ENCODE assay signal across 16 cellular contexts in the genomic region with DNA sequence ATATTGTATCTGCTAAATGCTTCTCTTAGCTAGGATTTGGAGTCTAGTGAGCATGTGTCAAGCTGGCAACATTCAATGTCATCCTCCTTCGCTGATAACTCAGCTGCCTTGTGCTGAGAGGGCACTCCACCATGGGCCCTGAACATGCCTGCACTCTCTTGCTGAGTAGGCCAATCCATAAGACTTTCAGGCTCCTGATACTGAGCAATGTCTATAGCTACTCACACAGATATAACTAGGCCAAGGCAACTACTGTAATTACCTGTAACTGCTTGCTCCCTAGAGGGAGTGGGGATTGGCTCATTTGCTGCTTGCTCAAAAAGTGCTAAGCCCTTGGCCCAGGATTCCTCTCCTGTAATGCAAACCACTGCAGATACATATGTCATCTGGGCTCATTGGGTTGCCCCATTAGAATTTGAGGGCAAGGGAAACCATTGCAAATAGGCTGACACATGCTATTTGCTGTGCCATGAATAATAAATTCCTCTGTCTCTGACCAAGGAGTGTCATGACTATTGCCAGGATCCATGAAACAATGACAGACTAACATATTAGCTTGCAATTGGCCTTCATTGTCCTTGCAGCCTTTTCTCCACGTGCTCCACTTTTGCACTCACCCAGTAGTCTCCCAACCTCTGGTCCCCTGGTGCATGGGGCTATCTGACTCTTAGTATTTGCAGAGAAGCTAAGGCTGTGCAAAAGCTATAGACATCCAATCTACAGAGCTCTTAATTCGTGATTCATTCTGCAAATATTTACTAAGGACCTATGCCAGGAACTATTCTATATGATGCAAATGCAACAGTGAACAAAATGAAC. TPM values are rescaled to one million over a fixed set of nuclear protein-coding genes. Genes with fewer than 3 reads are reported as not detected.
DNase-seq lines count a peak whose midpoint lies in the region; ATAC-seq, FAIRE-seq and TF ChIP-seq lines count a peak whose summit lies in the region.
"Had no signal": no experiment of that assay in that cellular context is flagged by ENCODE, and none has a peak within 500 bp of the region (broad histone marks: within the 10 kb centered on the region; RNA-seq: fewer than 3 reads in every experiment).

No MANE protein-coding gene starts in this region.

- TF ChIP-seq CTCF in activated CD8-positive, alpha-beta T cell treated with anti-CD3 and anti-CD28 coated beads for 36 hours (IDR thresholded peaks at IDR 0.05), result no peak
- no peak for TF ChIP-seq CTCF in Calu3 (IDR thresholded peaks at IDR 0.05; ENCODE audit: unreplicated experiment)

- 38 to 65% (median 38%) methylated on average over 3 of the region's 3 CpGs for WGBS in small intestine, 3 donors

- POLR2A ChIA-PET in activated CD8-positive, alpha-beta T cell treated with anti-CD3 and anti-CD28 coated beads for 36 hours (lab: Charles Lee), result no interaction called here

- no peak for FAIRE-seq in small intestine (lab: Jason Lieb, UNC)
- FAIRE-seq: RCC 7860 had no signal

- no peak overlapping the region for H3K4me3 ChIP-seq in small intestine (ENCODE audit: low read depth in 1 of 2, low read length in 2 of 2)
- H3K4me3 ChIP-seq: heart right ventricle, lung, ovary had no signal

- no peaks in the 10 kb centered on the region for H3K9me3 Mint-ChIP-seq in activated CD8-positive, alpha-beta T cell treated with anti-CD3 and anti-CD28 coated beads for 36 hours
- no peaks in the 10 kb centered on the region for H3K9me3 Mint-ChIP-seq in activated T-helper 17 cell treated with anti-CD3 and anti-CD28 coated beads, Interleukin-2, amount 50 U/mL, for 72 hours
- H3K9me3 Mint-ChIP-seq in Calu3 (ENCODE audit: low read depth, unreplicated experiment), result no peaks in the 10 kb centered on the region
- H3K9me3 Mint-ChIP-seq: activated B cell treated with CpG ODN at 0.5 μM for 24 hours; activated T-helper 2 cell treated with anti-CD3 and anti-CD28 coated beads, Interferon-gamma antibody, Interleukin-2, Interleukin-4, amounts not matched to agents 10 μg/mL and 5 μg/mL and 100 μg/mL, durations not matched to agents 14 hours and 24 hours and 36 hours had no signal

- H3K27ac Mint-ChIP-seq in activated CD8-positive, alpha-beta T cell treated with anti-CD3 and anti-CD28 coated beads for 36 hours, result no peak overlapping the region
- no peak overlapping the region for H3K27ac Mint-ChIP-seq in activated T-helper 17 cell treated with anti-CD3 and anti-CD28 coated beads, Interleukin-2, amount 50 U/mL, for 72 hours
- H3K27ac Mint-ChIP-seq in Calu3 (ENCODE audit: unreplicated experiment), result no peak overlapping the region
- H3K27ac Mint-ChIP-seq: activated B cell treated with CpG ODN at 0.5 μM for 24 hours; activated T-helper 2 cell treated with anti-CD3 and anti-CD28 coated beads, Interferon-gamma antibody, Interleukin-2, Interleukin-4, amounts not matched to agents 10 μg/mL and 5 μg/mL and 100 μg/mL, durations not matched to agents 14 hours and 24 hours and 36 hours had no signal

- no peaks in the 10 kb centered on the region for H3K36me3 ChIP-seq in small intestine (ENCODE audit: control insufficient read depth in 2 of 2, insufficient read depth in 2 of 2, low read length in 2 of 2)
- H3K36me3 ChIP-seq: heart right ventricle, ovary had no signal

- BruUV-seq in Calu3 (replicated peaks; lab: Mats Ljungman, UMichigan), result no TSS peak

- CTCF ChIA-PET in activated CD8-positive, alpha-beta T cell treated with anti-CD3 and anti-CD28 coated beads for 36 hours (lab: Charles Lee), result no interaction called here
- CTCF ChIA-PET in Calu3 (lab: Charles Lee), result interaction anchor here (0.5 to 1.4 kb wide), 4 partner anchors 17 to 1337 kb away, joined by 3 to 5 read pairs (median 4); no protein-coding TSS in a partner anchor

- no peaks in the 10 kb centered on the region for H3K27me3 Mint-ChIP-seq in activated CD8-positive, alpha-beta T cell treated with anti-CD3 and anti-CD28 coated beads for 36 hours
- no peaks in the 10 kb centered on the region for H3K27me3 Mint-ChIP-seq in activated T-helper 17 cell treated with anti-CD3 and anti-CD28 coated beads, Interleukin-2, amount 50 U/mL, for 72 hours
- H3K27me3 Mint-ChIP-seq in Calu3 (ENCODE audit: unreplicated experiment), result no peaks in the 10 kb centered on the region
- H3K27me3 Mint-ChIP-seq: activated B cell treated with CpG ODN at 0.5 μM for 24 hours had no signal

- H3K4me3 Mint-ChIP-seq in activated CD8-positive, alpha-beta T cell treated with anti-CD3 and anti-CD28 coated beads for 36 hours, result no peak overlapping the region
- H3K4me3 Mint-ChIP-seq in activated T-helper 17 cell treated with anti-CD3 and anti-CD28 coated beads, Interleukin-2, amount 50 U/mL, for 72 hours, result no peak overlapping the region
- no peak overlapping the region for H3K4me3 Mint-ChIP-seq in Calu3 (ENCODE audit: low read depth, unreplicated experiment)
- H3K4me3 Mint-ChIP-seq: activated B cell treated with CpG ODN at 0.5 μM for 24 hours had no signal

- no peaks in the 10 kb centered on the region for H3K9me3 ChIP-seq in small intestine (ENCODE audit: control insufficient read depth, low read depth)
- H3K9me3 ChIP-seq: heart right ventricle, ovary had no signal

- H3K27ac ChIP-seq in small intestine (ENCODE audit: low read depth in 1 of 2, low read length in 1 of 2), result no peak overlapping the region
- H3K27ac ChIP-seq: heart right ventricle, ovary had no signal

- H3K36me3 Mint-ChIP-seq in activated CD8-positive, alpha-beta T cell treated with anti-CD3 and anti-CD28 coated beads for 36 hours (ENCODE audit: low read depth), result no peaks in the 10 kb centered on the region
- H3K36me3 Mint-ChIP-seq in activated T-helper 17 cell treated with anti-CD3 and anti-CD28 coated beads, Interleukin-2, amount 50 U/mL, for 72 hours (ENCODE audit: low read depth), result no peaks in the 10 kb centered on the region
- H3K36me3 Mint-ChIP-seq in Calu3 (ENCODE audit: insufficient read depth, unreplicated experiment), result no peaks in the 10 kb centered on the region

- no peaks in the 10 kb centered on the region for H3K4me1 Mint-ChIP-seq in activated CD8-positive, alpha-beta T cell treated with anti-CD3 and anti-CD28 coated beads for 36 hours (ENCODE audit: low read depth)
- no peaks in the 10 kb centered on the region for H3K4me1 Mint-ChIP-seq in activated T-helper 17 cell treated with anti-CD3 and anti-CD28 coated beads, Interleukin-2, amount 50 U/mL, for 72 hours
- H3K4me1 Mint-ChIP-seq in Calu3 (ENCODE audit: low read depth, unreplicated experiment), result peaks cover 8% of the 10 kb centered on the region
- H3K4me1 Mint-ChIP-seq: activated B cell treated with CpG ODN at 0.5 μM for 24 hours had no signal

- H3K4me1 ChIP-seq in small intestine (ENCODE audit: control insufficient read depth in 2 of 2, insufficient read depth in 1 of 2, low read depth in 1 of 2, low read length in 1 of 2), result no peaks in the 10 kb centered on the region

- H3K27me3 ChIP-seq in small intestine (ENCODE audit: control insufficient read depth in 2 of 2, insufficient read depth in 2 of 2, low read length in 2 of 2), result no peaks in the 10 kb centered on the region
- H3K27me3 ChIP-seq: heart right ventricle, ovary had no signal

- no peak for ATAC-seq in activated CD8-positive, alpha-beta T cell treated with anti-CD3 and anti-CD28 coated beads for 36 hours
- no peak for ATAC-seq in activated T-helper 17 cell treated with anti-CD3 and anti-CD28 coated beads, Interleukin-2, amount 50 U/mL, for 72 hours (replicated peaks)
- ATAC-seq: heart right ventricle had no signal

- intact Hi-C loops in activated CD8-positive, alpha-beta T cell treated with anti-CD3 and anti-CD28 coated beads for 36 hours (cut with micrococcal nuclease), result no loop called here
- intact Hi-C loops in Calu3 (cut with micrococcal nuclease; ENCODE audit: unreplicated experiment), result no loop called here

- DNase-seq in NCI-H82 (lab: John Stamatoyannopoulos, UW) (peak; percentile 32), NCI-H82 treated with DMSO at 0.1 percent for 48 hours (lab: John Stamatoyannopoulos, UW; ENCODE audit: unreplicated experiment) (no peak), NCI-H748 (lab: John Stamatoyannopoulos, UW; ENCODE audit: unreplicated experiment) (peak; percentile 86), dermis microvascular lymphatic vessel endothelial cell (ENCODE audit: low read depth in 2 of 2) (peak; percentile 11 to 60), small intestine (peak; percentile 34), Calu3 (no peak)
- no peak for DNase-seq in activated CD8-positive, alpha-beta T cell treated with anti-CD3 and anti-CD28 coated beads for 36 hours
- DNase-seq: activated B cell treated with CpG ODN at 0.5 μM for 24 hours; heart right ventricle; NCI-H1694; ovary; stimulated activated CD4-positive, alpha-beta T cell treated with anti-CD3 and anti-CD28 coated beads, Interleukin-4, amount 100 ng/mL, for 4 hours had no signal

RNA-seq across cellular contexts. Expression of gene BMPR2, which starts 36.9 kb away (rescaled TPM):
- total RNA-seq in dermis microvascular lymphatic vessel endothelial cell, result 33.0 and 42.5 TPM in 2 replicates
- 10 to 100 TPM in 1 of 3 donors, 1 to 10 TPM in 2; 2.2 to 10.5 (median 2.5) TPM for polyA plus RNA-seq in small intestine
- 1 to 10 TPM; 7.1 to 7.7 TPM for total RNA-seq in activated CD8-positive, alpha-beta T cell treated with anti-CD3 and anti-CD28 coated beads for 36 hours
- total RNA-seq in activated T-helper 17 cell treated with anti-CD3 and anti-CD28 coated beads, Interleukin-2, amount 50 U/mL, for 72 hours, result 10 to 100 TPM in 1 of 2 donors, 1 to 10 TPM in 1; 7.6 to 12.3 TPM
- 40.3 and 50.1 TPM in 2 replicates for total RNA-seq in Calu3 (2022)

Comparison
In these comparisons a context has a peak if more than half of its experiments do, and no peak if none do; other contexts are left out.
1. DNase-seq: peak in NCI-H82 (single experiment), NCI-H748 (single experiment), dermis microvascular lymphatic vessel endothelial cell (2 of 2) and small intestine (single experiment); none in NCI-H82 treated with DMSO at 0.1 percent for 48 hours (single experiment), activated CD8-positive, alpha-beta T cell treated with anti-CD3 and anti-CD28 coated beads for 36 hours (single experiment) and Calu3 (single experiment).